18 cellular contexts compared by ENCODE assay signal in the genomic region with DNA sequence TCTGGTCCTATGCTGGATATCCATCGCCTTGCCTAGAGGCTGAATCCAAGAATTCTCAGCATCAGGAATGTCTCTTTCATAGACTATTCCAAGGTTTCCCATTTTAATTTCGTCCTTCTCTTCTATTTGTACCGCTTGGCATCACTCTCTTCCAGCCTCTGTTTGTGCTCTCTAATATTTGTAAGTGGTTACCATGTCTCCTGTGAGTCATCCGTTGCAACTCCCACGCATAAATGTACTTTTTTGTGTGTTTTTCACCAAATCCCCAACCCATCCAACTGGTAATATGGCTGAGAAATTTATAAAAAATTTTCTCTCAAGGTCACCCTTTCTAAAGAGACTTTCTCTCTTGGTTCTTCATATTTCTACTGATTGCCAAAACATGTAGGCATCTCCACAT. TPM values are rescaled to one million over a fixed set of nuclear protein-coding genes. Genes with fewer than 3 reads are reported as not detected.
A peak's percentile ranks its signal among the peaks of the same experiment; 100 is the strongest.
DNase-seq lines count a peak whose midpoint lies in the region; ATAC-seq, FAIRE-seq and TF ChIP-seq lines count a peak whose summit lies in the region.
"Had no signal": no experiment of that assay in that cellular context is flagged by ENCODE, and none has a peak within 500 bp of the region (broad histone marks: within the 10 kb centered on the region; RNA-seq: fewer than 3 reads in every experiment).

No MANE protein-coding gene starts in this region.

- no peak for TF ChIP-seq EP300 in K562 (IDR thresholded peaks at IDR 0.05; ENCODE audit: low read length)

- BruUV-seq in K562 (replicated peaks; lab: Mats Ljungman, UMichigan): no TSS peak

- in situ Hi-C loops in K562 (cut with MboI): no loop called here

- H3K9me1 ChIP-seq in K562 (ENCODE audit: control insufficient read depth, insufficient read depth, low read length): no peaks in the 10 kb centered on the region

- H3K9ac ChIP-seq in K562 (ENCODE audit: insufficient read depth in 1 of 2, low read depth in 2 of 2, low read length in 2 of 2) (no peak overlapping the region), skeletal muscle satellite cell (ENCODE audit: low read depth, low read length) (peak overlapping the region; percentile 76)

- TF ChIP-seq POLR2A in K562 (conservative IDR thresholded peaks at IDR 0.05): no peak

- intact Hi-C loops in K562 (cut with micrococcal nuclease): loop anchor here (5.0 kb wide), 1 partner anchor 191 kb away; no protein-coding TSS in a partner anchor
- intact Hi-C loops in left cardiac atrium (cut with DNase I): no loop called here

- ATAC-seq in K562 (no peak), left cardiac atrium (peak; percentile 23 to 53)
- ATAC-seq: esophagus mucosa had no signal

- no peaks in the 10 kb centered on the region for H3K79me2 ChIP-seq in K562 (ENCODE audit: control insufficient read depth, insufficient read depth, low read length)

- H3K9me3 ChIP-seq in K562 (replicated peaks; ENCODE audit: control insufficient read depth, insufficient read depth, low read depth, low read length): no peaks in the 10 kb centered on the region
- no peaks in the 10 kb centered on the region for H3K9me3 ChIP-seq in skeletal muscle satellite cell (replicated peaks; ENCODE audit: low read length)
- H3K9me3 ChIP-seq: ovary, tibial nerve had no signal

- peaks cover 40 to 52% of the 10 kb centered on the region in 2 experiments for H3K27me3 ChIP-seq in K562 (ENCODE audit: control insufficient read depth in 2 of 2, insufficient read depth in 2 of 2, low read length in 2 of 2)
- no peaks in the 10 kb centered on the region for H3K27me3 ChIP-seq in skeletal muscle satellite cell (ENCODE audit: control insufficient read depth, insufficient read depth, low read length)
- H3K27me3 ChIP-seq: ovary, tibial nerve had no signal

- CTCF ChIA-PET in K562 (lab: Yijun Ruan, JAX; ENCODE audit: low intra/inter-chr PET ratio): no interaction called here

- FAIRE-seq in K562 (lab: Jason Lieb, UNC) (no peak), frontal cortex (lab: Jason Lieb, UNC) (no peak)

- no peaks in the 10 kb centered on the region for H3K4me1 ChIP-seq in K562 (replicated peaks in 1 of 2; ENCODE audit: control insufficient read depth in 2 of 2, insufficient read depth in 2 of 2, low read length in 2 of 2)
- H3K4me1 ChIP-seq in skeletal muscle satellite cell (ENCODE audit: control insufficient read depth, insufficient read depth, low read length): peaks cover 37% of the 10 kb centered on the region

- 0 out of 2 replicates have a peak, but pooled peaks cover 5% of the 10 kb centered on the region for H4K20me1 ChIP-seq in K562 (replicated peaks; ENCODE audit: control insufficient read depth, insufficient read depth, low read length)

- no peak overlapping the region for H3K27ac ChIP-seq in K562 (ENCODE audit: extremely low read depth, low read depth, low read length)
- H3K27ac ChIP-seq: ovary had no signal

- H3K4me3 ChIP-seq in K562: no peak overlapping the region
- H3K4me3 ChIP-seq in skeletal muscle satellite cell (ENCODE audit: low read length): peak overlapping the region; percentile 55
- H3K4me3 ChIP-seq: ovary, tibial nerve had no signal

- no peak overlapping the region for H2AFZ ChIP-seq in K562 (ENCODE audit: low read depth, low read length)

- POLR2A ChIA-PET in K562 (lab: Yijun Ruan, JAX): interaction anchor here (1.0 kb wide), 1 partner anchor 21 kb away, joined by 3 read pairs; no protein-coding TSS in a partner anchor

- H3K4me2 ChIP-seq in K562 (ENCODE audit: insufficient read depth, low read length) (no peak overlapping the region), skeletal muscle satellite cell (ENCODE audit: low read length) (peak overlapping the region; percentile 76)

- no peak for TF ChIP-seq CTCF in K562 (IDR thresholded peaks at IDR 0.05 in 2 of 3, conservative IDR thresholded peaks at IDR 0.05 in 1 of 3; ENCODE audit: insufficient read depth in 2 of 3, low read depth in 1 of 3, low read length in 3 of 3)

- H3K36me3 ChIP-seq in K562 (ENCODE audit: control insufficient read depth, insufficient read depth, low read length) (no peaks in the 10 kb centered on the region), skeletal muscle satellite cell (ENCODE audit: insufficient read depth, low read length) (no peaks in the 10 kb centered on the region)
- H3K36me3 ChIP-seq: ovary, tibial nerve had no signal

- DNase-seq in HCEC 1CT (peak; percentile 72), K562 (ENCODE audit: extremely low read depth in 1 of 4, low spot score in 3 of 4) (peak in 1 of 4 experiments; percentile 17), left cardiac atrium (no peak), SKM-1 treated with dmso at 0.1 percent for 144 hours (lab: John Stamatoyannopoulos, UW; ENCODE audit: unreplicated experiment) (no peak), kidney glomerular epithelial cell (lab: John Stamatoyannopoulos, UW) (no peak), frontal cortex (ENCODE audit: low spot score in 2 of 2) (no peak)
- DNase-seq in activated CD4-positive, CD25-positive, alpha-beta regulatory T cell treated with anti-CD3 and anti-CD28 coated beads, Interleukin-2, amount 50 U/mL, for 72 hours: no peak
- DNase-seq: activated CD4-positive, CD25-positive, alpha-beta regulatory T cell; activated CD8-positive, alpha-beta memory T cell treated with anti-CD3 and anti-CD28 coated beads, Interleukin-2, amount 50 U/mL, for 4 hours; activated naive CD8-positive, alpha-beta T cell treated with anti-CD3 and anti-CD28 coated beads, Interleukin-2, amount 10 ng/mL, durations not matched to agents 7 days and 5 days; C1 segment of cervical spinal cord; cortex of kidney; NCI-H1092; NCI-H226 had no signal

- WGBS in K562 (ENCODE audit: insufficient coverage, low coverage, missing lambda C conversion rate): 3% methylated on average over 5 of the region's 5 CpGs

- no peak for TF ChIP-seq RAD21 in K562 (CRISPR knock-in tag; conservative IDR thresholded peaks at IDR 0.05 in 1 of 2, IDR thresholded peaks at IDR 0.05 in 1 of 2)

TF ChIP-seq in K562, 482 proteins besides CTCF, POLR2A, EP300 and RAD21 (continues in another document):
- TF ChIP-seq FOSL1 (tag; conservative IDR thresholded peaks at IDR 0.05) (peak; percentile 76), FOXJ2 (tag; IDR thresholded peaks at IDR 0.05) (0 out of 2 replicates have a peak, but pooled peaks have one; percentile 39), SMAD4 (CRISPR knock-in tag; conservative IDR thresholded peaks at IDR 0.05) (no peak), JUN (IDR thresholded peaks at IDR 0.05; ENCODE audit: borderline replicate concordance, low read depth, low read length) (0 out of 2 replicates have a peak, but pooled peaks have one; percentile 44), JUN (CRISPR knock-in tag; IDR thresholded peaks at IDR 0.05; ENCODE audit: borderline replicate concordance) (no peak), ZNF57 (CRISPR knock-in tag; IDR thresholded peaks at IDR 0.05) (no peak), EGR1 (conservative IDR thresholded peaks at IDR 0.05) (peak; percentile 75), TCFL5 (CRISPR knock-in tag; conservative IDR thresholded peaks at IDR 0.05) (no peak), JUND (IDR thresholded peaks at IDR 0.05; ENCODE audit: borderline replicate concordance, low read depth, low read length) (peak; percentile 74; the same call in 1 of the 2 replicates), JUND (tag; IDR thresholded peaks at IDR 0.05; ENCODE audit: borderline replicate concordance, low read depth, low read length) (peak; percentile 43; the same call in 1 of the 3 replicates), ZFP36 (IDR thresholded peaks at IDR 0.05; ENCODE audit: low read depth, low read length, partially characterized antibody) (no peak)

RNA-seq across cellular contexts. Expression of a gene that starts 21.8 kb away (rescaled TPM):
- not detected in 2 replicates for total RNA-seq in K562 (2011; cell fraction: chromatin; rRNA removed; ENCODE audit: low replicate concordance)
- total RNA-seq in K562 (2011; cell fraction: nucleolus; rRNA removed): not detected in 2 replicates
- not detected in 2 replicates for total RNA-seq in K562 (2011; cell fraction: nucleoplasm; rRNA removed)
- total RNA-seq in K562 (2014; rRNA removed) (0.04 TPM in 1 of 2 replicates, not detected in the other), K562 (2014; rRNA removed; fragmentation: Illumina TruSeq; extraction: Trizol) (not detected in 2 replicates), K562 (2015; rRNA removed; fragmentation: Illumina TruSeq; extraction: Trizol) (not detected in 2 replicates), K562 (2021) (0.04 TPM in 2 replicates), left cardiac atrium (10 to 100 TPM; 14.2 to 25.1 TPM), frontal cortex (16.7 TPM)
- polyA plus RNA-seq in K562 (2011; rRNA removed) (not detected in 2 replicates), K562 (2014; fragmentation: Illumina TruSeq; extraction: Trizol) (not detected in 2 replicates), K562 (2014; fragmentation: Nextera tagmentation; extraction: Ambion mirVana) (not detected), K562 (2014; rRNA removed) (not detected in 2 replicates)
- polyA plus RNA-seq in K562 (2011; cell fraction: cytosol; rRNA removed): not detected in 2 replicates
- polyA plus RNA-seq in K562 (2011; cell fraction: nucleus; rRNA removed): not detected in 2 replicates
- 0.04 TPM in 1 of 2 replicates, not detected in the other for polyA plus RNA-seq in K562 (2012)
- not detected in 2 replicates for polyA minus RNA-seq in K562 (2011; rRNA and poly(A)+ RNA removed)
- polyA minus RNA-seq in K562 (2011; cell fraction: cytosol; rRNA and poly(A)+ RNA removed): not detected in 2 replicates
- not detected in 2 replicates for polyA minus RNA-seq in K562 (2011; cell fraction: nucleus; rRNA and poly(A)+ RNA removed)
- 5.3 and 16.2 TPM in 2 replicates for total RNA-seq in skeletal muscle satellite cell (2012; rRNA removed)

Comparison
In these comparisons a context has a peak if more than half of its experiments do, and no peak if none do; other contexts are left out.
1. RNA of a gene that starts 21.8 kb away (total RNA-seq): 14.2 to 25.1 TPM in left cardiac atrium and 16.7 TPM in frontal cortex (single experiment); 0.04 TPM in K562; every median in the first group is over 10 times any median in the second.